In genomic region chr22:30290679-30291333, GRCh38 we compare ENCODE assay signal across 8 cellular contexts. TPM values are rescaled to one million over a fixed set of nuclear protein-coding genes. Genes with fewer than 3 reads are reported as not detected.
A peak's percentile ranks its signal among the peaks of the same experiment; 100 is the strongest.
DNase-seq lines count a peak whose midpoint lies in the region; ATAC-seq and TF ChIP-seq lines count a peak whose summit lies in the region.

No MANE protein-coding gene starts in this region.

- no peak for TF ChIP-seq CTCF in uterus (IDR thresholded peaks at IDR 0.05)

- peaks cover 42% of the 10 kb centered on the region for H3K4me1 Mint-ChIP-seq in activated CD8-positive, alpha-beta memory T cell treated with anti-CD3 and anti-CD28 coated beads, Interleukin-2, amount 10 ng/mL, durations not matched to agents 7 days and 5 days
- peaks cover 75% of the 10 kb centered on the region for H3K4me1 Mint-ChIP-seq in stimulated activated naive CD8-positive, alpha-beta T cell treated with anti-CD3 and anti-CD28 coated beads, Interleukin-15, amount 100 ng/mL, for 72 hours

- DNase-seq in activated CD8-positive, alpha-beta memory T cell treated with anti-CD3 and anti-CD28 coated beads, Interleukin-2, amount 10 ng/mL, durations not matched to agents 7 days and 5 days: no peak
- no peak for DNase-seq in activated CD8-positive, alpha-beta memory T cell treated with anti-CD3 and anti-CD28 coated beads, Interleukin-2, amount 50 U/mL, for 4 hours
- DNase-seq in SJSA1 (ENCODE audit: low read depth in 1 of 2, low spot score in 2 of 2): peak; percentile 93 to 95
- DNase-seq in erythroblast (lab: John Stamatoyannopoulos, UW): peak; percentile 26 to 42
- DNase-seq in mucosa of gallbladder (ENCODE audit: low spot score): peak; percentile 90
- peak; percentile 75 to 90 for DNase-seq in uterus
- no peak for DNase-seq in stimulated activated naive CD8-positive, alpha-beta T cell treated with anti-CD3 and anti-CD28 coated beads, Interleukin-15, amount 100 ng/mL, for 72 hours

- H3K9me3 ChIP-seq in SJSA1 (replicated peaks): no peaks in the 10 kb centered on the region
- H3K9me3 ChIP-seq in uterus: no peaks in the 10 kb centered on the region

- H3K27ac Mint-ChIP-seq in activated CD8-positive, alpha-beta memory T cell treated with anti-CD3 and anti-CD28 coated beads, Interleukin-2, amount 10 ng/mL, durations not matched to agents 7 days and 5 days: peak overlapping the region; percentile 83
- H3K27ac Mint-ChIP-seq in stimulated activated naive CD8-positive, alpha-beta T cell treated with anti-CD3 and anti-CD28 coated beads, Interleukin-15, amount 100 ng/mL, for 72 hours: peak overlapping the region in 1 of 2 donors; percentile 15

- no peaks in the 10 kb centered on the region for H3K27me3 Mint-ChIP-seq in activated CD8-positive, alpha-beta memory T cell treated with anti-CD3 and anti-CD28 coated beads, Interleukin-2, amount 10 ng/mL, durations not matched to agents 7 days and 5 days
- H3K27me3 Mint-ChIP-seq in stimulated activated naive CD8-positive, alpha-beta T cell treated with anti-CD3 and anti-CD28 coated beads, Interleukin-15, amount 100 ng/mL, for 72 hours: no peaks in the 10 kb centered on the region

- CTCF ChIA-PET in activated CD8-positive, alpha-beta memory T cell treated with anti-CD3 and anti-CD28 coated beads, Interleukin-2, amount 10 ng/mL, durations not matched to agents 7 days and 5 days (lab: Charles Lee): interaction anchor here (1.1 to 11.4 kb wide), 7 partner anchors 13 to 183 kb away, joined by 4 to 508 read pairs (median 64); partner anchors contain the start of genes MTFP1, RNF215, SEC14L2 and TBC1D10A

- ATAC-seq in activated CD8-positive, alpha-beta memory T cell treated with anti-CD3 and anti-CD28 coated beads, Interleukin-2, amount 10 ng/mL, durations not matched to agents 7 days and 5 days: no peak
- no peak for ATAC-seq in HG02642 (IDR thresholded peaks at IDR 0.05; ENCODE audit: poor library complexity, unreplicated experiment)
- no peak for ATAC-seq in stimulated activated naive CD8-positive, alpha-beta T cell treated with anti-CD3 and anti-CD28 coated beads, Interleukin-15, amount 100 ng/mL, for 72 hours

- H3K36me3 Mint-ChIP-seq in activated CD8-positive, alpha-beta memory T cell treated with anti-CD3 and anti-CD28 coated beads, Interleukin-2, amount 10 ng/mL, durations not matched to agents 7 days and 5 days: peaks cover 2% of the 10 kb centered on the region

- H3K4me1 ChIP-seq in SJSA1 (replicated peaks) (peaks cover 34% of the 10 kb centered on the region), uterus (peaks cover 13 to 23% of the 10 kb centered on the region in 2 donors)

- no peak overlapping the region for H3K4me3 Mint-ChIP-seq in activated CD8-positive, alpha-beta memory T cell treated with anti-CD3 and anti-CD28 coated beads, Interleukin-2, amount 10 ng/mL, durations not matched to agents 7 days and 5 days
- H3K4me3 Mint-ChIP-seq in stimulated activated naive CD8-positive, alpha-beta T cell treated with anti-CD3 and anti-CD28 coated beads, Interleukin-15, amount 100 ng/mL, for 72 hours: peak overlapping the region in 1 of 2 donors; percentile 91

- TF ChIP-seq POLR2A in erythroblast (IDR thresholded peaks at IDR 0.05; ENCODE audit: low read length): no peak
- peak; percentile 16 to 61 for TF ChIP-seq POLR2A in uterus (IDR thresholded peaks at IDR 0.05)

- H3K36me3 ChIP-seq in SJSA1 (peaks cover 43% of the 10 kb centered on the region), uterus (no peaks in the 10 kb centered on the region)

- intact Hi-C loops in uterus (cut with DNase I; ENCODE audit: low total_unique reads): no loop called here

- no peaks in the 10 kb centered on the region for H3K9me3 Mint-ChIP-seq in activated CD8-positive, alpha-beta memory T cell treated with anti-CD3 and anti-CD28 coated beads, Interleukin-2, amount 10 ng/mL, durations not matched to agents 7 days and 5 days (ENCODE audit: low read depth)
- H3K9me3 Mint-ChIP-seq in stimulated activated naive CD8-positive, alpha-beta T cell treated with anti-CD3 and anti-CD28 coated beads, Interleukin-15, amount 100 ng/mL, for 72 hours: no peaks in the 10 kb centered on the region

- H3K27ac ChIP-seq in SJSA1 (peak overlapping the region; percentile 32; the same call in 1 of the 2 replicates), uterus (peak overlapping the region; percentile 79 to 91)

- H3K27me3 ChIP-seq in SJSA1 (replicated peaks) (no peaks in the 10 kb centered on the region), uterus (no peaks in the 10 kb centered on the region)

- no peak overlapping the region for H3K4me3 ChIP-seq in SJSA1
- no peak overlapping the region for H3K4me3 ChIP-seq in uterus

RNA-seq across cellular contexts. Expression of gene CASTOR1, which starts 1.5 kb away (rescaled TPM):
- 10 to 100 TPM in 1 of 2 experiments, 1 to 10 TPM in 1; 8.7 to 10.2 TPM for total RNA-seq in activated CD8-positive, alpha-beta memory T cell treated with anti-CD3 and anti-CD28 coated beads, Interleukin-2, amount 10 ng/mL, durations not matched to agents 7 days and 5 days
- total RNA-seq in SJSA1 (2014; rRNA removed; shearing (Covaris generic)): 9.1 and 10.8 TPM in 2 replicates
- 19.1 TPM for total RNA-seq in mucosa of gallbladder
- 10 to 100 TPM; 15.8 to 67.1 (median 27.7) TPM for total RNA-seq in uterus

RNA-seq across cellular contexts. Expression of gene OSM, which starts 24.2 kb away (rescaled TPM):
- total RNA-seq in activated CD8-positive, alpha-beta memory T cell treated with anti-CD3 and anti-CD28 coated beads, Interleukin-2, amount 10 ng/mL, durations not matched to agents 7 days and 5 days: 100 to 1,000 TPM; 122 to 141 TPM
- not detected in 2 replicates for total RNA-seq in SJSA1 (2014; rRNA removed; shearing (Covaris generic))
- total RNA-seq in mucosa of gallbladder (4.7 TPM), uterus (1 to 10 TPM in 1 of 4 donors, under 1 TPM in 2, not detected in 1; 0.76 to 8.8 (median 0.76) TPM)

RNA-seq across cellular contexts. Expression of gene TBC1D10A, which starts 35.9 kb away (rescaled TPM):
- 10 to 100 TPM; 32.2 to 48.1 TPM for total RNA-seq in activated CD8-positive, alpha-beta memory T cell treated with anti-CD3 and anti-CD28 coated beads, Interleukin-2, amount 10 ng/mL, durations not matched to agents 7 days and 5 days
- total RNA-seq in SJSA1 (2014; rRNA removed; shearing (Covaris generic)): 17.4 and 18.1 TPM in 2 replicates
- total RNA-seq in mucosa of gallbladder (48.4 TPM), uterus (10 to 100 TPM in 2 of 4 donors, 1 to 10 TPM in 2; 2.8 to 33.6 (median 10.0) TPM)

RNA-seq across cellular contexts. Expression of gene LIF, which starts 44.2 kb away (rescaled TPM):
- 100 to 1,000 TPM; 107 to 304 TPM for total RNA-seq in activated CD8-positive, alpha-beta memory T cell treated with anti-CD3 and anti-CD28 coated beads, Interleukin-2, amount 10 ng/mL, durations not matched to agents 7 days and 5 days
- 1.4 and 5.5 TPM in 2 replicates for total RNA-seq in SJSA1 (2014; rRNA removed; shearing (Covaris generic))
- total RNA-seq in mucosa of gallbladder (17.8 TPM), uterus (1 to 10 TPM in 2 of 4 donors, under 1 TPM in 1, not detected in 1; under 0.01 to 3.0 (median 1.5) TPM)

Comparison
In these comparisons a context has a peak if more than half of its experiments do, and no peak if none do; other contexts are left out.
1. DNase-seq: peak in SJSA1 (2 of 2), erythroblast (2 of 2), mucosa of gallbladder (single experiment) and uterus (2 of 2); none in activated CD8-positive, alpha-beta memory T cell treated with anti-CD3 and anti-CD28 coated beads, Interleukin-2, amount 10 ng/mL, durations not matched to agents 7 days and 5 days (single experiment), activated CD8-positive, alpha-beta memory T cell treated with anti-CD3 and anti-CD28 coated beads, Interleukin-2, amount 50 U/mL, for 4 hours (single experiment) and stimulated activated naive CD8-positive, alpha-beta T cell treated with anti-CD3 and anti-CD28 coated beads, Interleukin-15, amount 100 ng/mL, for 72 hours (0 of 2).
2. RNA of gene OSM, which starts 24.2 kb away (total RNA-seq): 122 to 141 TPM in activated CD8-positive, alpha-beta memory T cell treated with anti-CD3 and anti-CD28 coated beads, Interleukin-2, amount 10 ng/mL, durations not matched to agents 7 days and 5 days; 4.7 TPM in mucosa of gallbladder (single experiment), 0.76 to 8.8 TPM in uterus and not detected in SJSA1; every median in the first group is over 10 times any median in the second.